Comparison of ENCODE assay signal across 13 cellular contexts in the genomic region with DNA sequence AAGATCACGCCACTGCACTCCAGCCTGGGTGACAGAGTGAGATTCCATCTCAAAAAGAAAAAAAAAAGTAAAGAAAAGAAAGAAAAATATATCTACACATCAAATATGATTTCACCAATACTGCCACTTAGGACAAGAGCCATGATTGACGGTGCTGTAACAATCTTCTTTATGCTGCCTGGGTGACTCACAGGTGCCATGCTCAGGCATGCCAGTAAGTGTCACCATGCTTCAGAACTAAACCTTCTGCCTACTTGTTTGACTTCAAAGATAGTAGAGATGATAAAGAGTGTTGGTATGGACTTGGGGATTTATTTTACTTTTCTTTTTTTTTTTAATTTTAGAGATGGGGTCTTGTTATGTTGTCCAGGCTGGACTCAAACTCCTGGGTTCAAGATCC. TPM values are rescaled to one million over a fixed set of nuclear protein-coding genes. Genes with fewer than 3 reads are reported as not detected.
DNase-seq lines count a peak whose midpoint lies in the region; ATAC-seq and TF ChIP-seq lines count a peak whose summit lies in the region.
"Had no signal": no experiment of that assay in that cellular context is flagged by ENCODE, and none has a peak within 500 bp of the region (broad histone marks: within the 10 kb centered on the region; RNA-seq: fewer than 3 reads in every experiment).

No MANE protein-coding gene starts in this region.

- TF ChIP-seq POLR2A in prostate gland (IDR thresholded peaks at IDR 0.05): no peak

- H3K4me3 ChIP-seq in DND-41 (ENCODE audit: low read depth in 1 of 2, low read length in 2 of 2) (no peak overlapping the region), mammary epithelial cell (replicated peaks in 1 of 3; ENCODE audit: insufficient read depth in 1 of 3, low read depth in 2 of 3, low read length in 3 of 3) (no peak overlapping the region), prostate gland (no peak overlapping the region)
- H3K4me3 ChIP-seq: coronary artery had no signal

- BruUV-seq in mammary epithelial cell (replicated peaks; lab: Mats Ljungman, UMichigan): no TSS peak

- H3K4me2 ChIP-seq in DND-41 (ENCODE audit: insufficient read depth, low read length): no peak overlapping the region
- peak overlapping the region; percentile 32 for H3K4me2 ChIP-seq in mammary epithelial cell (ENCODE audit: insufficient read depth, low read depth, low read length)

- 36% methylated on average over 2 of the region's 2 CpGs for whole genome bisulfite sequencing in mammary epithelial cell (ENCODE audit: low coverage, missing lambda C conversion rate)
- 45% methylated on average over 2 of the region's 2 CpGs for WGBS in prostate gland

- no peak for DNase-seq in DND-41
- peak; percentile 62 for DNase-seq in HPDE6-E6E7 (ENCODE audit: extremely low spot score)
- peak; percentile 85 for DNase-seq in mammary epithelial cell
- peak; percentile 34 for DNase-seq in prostate gland (ENCODE audit: low spot score)
- DNase-seq in germinal center (ENCODE audit: low spot score): no peak
- no peak for DNase-seq in NCI-H526 treated with DMSO at 0.1 percent for 48 hours (lab: John Stamatoyannopoulos, UW)
- no peak for DNase-seq in MV-4-11 (lab: John Stamatoyannopoulos, UW)
- DNase-seq: activated T-cell treated with anti-CD3 and anti-CD28 coated beads for 4 hours, NCI-H1417 treated with DMSO at 0.1 percent for 48 hours, T-cell had no signal

- no peaks in the 10 kb centered on the region for H3K79me2 ChIP-seq in DND-41 (ENCODE audit: insufficient read depth, low read length)
- H3K79me2 ChIP-seq in mammary epithelial cell (ENCODE audit: insufficient read depth, low read length): no peaks in the 10 kb centered on the region

- H2AFZ ChIP-seq in DND-41 (ENCODE audit: low read depth, low read length) (no peak overlapping the region), mammary epithelial cell (ENCODE audit: low read depth, low read length) (peak overlapping the region; percentile 20)

- H3K9ac ChIP-seq in DND-41 (ENCODE audit: low read depth, low read length): no peak overlapping the region
- no peak overlapping the region for H3K9ac ChIP-seq in mammary epithelial cell (ENCODE audit: insufficient read depth, low read length)

- H3K36me3 ChIP-seq in DND-41 (ENCODE audit: insufficient read depth, low read length) (no peaks in the 10 kb centered on the region), mammary epithelial cell (ENCODE audit: insufficient read depth, low read length) (no peaks in the 10 kb centered on the region), prostate gland (no peaks in the 10 kb centered on the region)

- no peak for ATAC-seq in DND-41 (ENCODE audit: insufficient read depth, low read depth)
- ATAC-seq in HG03354 (IDR thresholded peaks at IDR 0.05; ENCODE audit: poor library complexity, severe bottlenecking, unreplicated experiment): no peak
- ATAC-seq: stimulated activated memory B cell treated with anti-CD40 and anti-IgM and Interleukin-4, amounts not matched to agents 10 μg/mL and 1 μg/mL and 100 μg/mL, for 72 hours; T-cell had no signal

- CTCF ChIA-PET in mammary epithelial cell (lab: Charles Lee; ENCODE audit: low non-redundant PET): no interaction called here

- TF ChIP-seq CTCF in DND-41 (IDR thresholded peaks at IDR 0.05; ENCODE audit: borderline replicate concordance, extremely low read depth, low read length, poor library complexity, severe bottlenecking) (peak; percentile 11), mammary epithelial cell (conservative IDR thresholded peaks at IDR 0.05 in 1 of 2, IDR thresholded peaks at IDR 0.05 in 1 of 2; ENCODE audit: extremely low read depth in 1 of 2, insufficient read depth in 1 of 2, low read depth in 1 of 2, low read length in 2 of 2) (peak in 1 of 2 donors; percentile 10), prostate gland (IDR thresholded peaks at IDR 0.05) (no peak)

- H3K27ac ChIP-seq in DND-41 (ENCODE audit: low read length): no peak overlapping the region
- H3K27ac ChIP-seq in mammary epithelial cell (ENCODE audit: insufficient read depth, low read depth, low read length): peak overlapping the region; percentile 81
- peak overlapping the region in 1 of 2 donors; percentile 29 for H3K27ac ChIP-seq in prostate gland

- intact Hi-C loops in mammary epithelial cell (cut with micrococcal nuclease): no loop called here
- intact Hi-C loops in prostate gland (cut with DNase I): loop anchor here (10.0 kb wide), 1 partner anchor 69 kb away; no protein-coding TSS in a partner anchor

- in situ Hi-C loops in mammary epithelial cell (cut with MboI; ENCODE audit: low sequenced_read_pairs in 2 of 2): loop anchor here (5.0 to 10.0 kb wide), 2 partner anchors 36 to 199 kb away; partner anchors contain the start of gene DNMBP (in 1 of the 2)

- dilution Hi-C loops in mammary epithelial cell (cut with HindIII; ENCODE audit: low sequenced_read_pairs): no loop called here

- peaks cover 22% of the 10 kb centered on the region for H3K27me3 ChIP-seq in DND-41 (ENCODE audit: insufficient read depth, low read length, poor library complexity)
- no peaks in the 10 kb centered on the region for H3K27me3 ChIP-seq in mammary epithelial cell (ENCODE audit: insufficient read depth, low read length)
- no peaks in the 10 kb centered on the region for H3K27me3 ChIP-seq in prostate gland (replicated peaks; ENCODE audit: insufficient read depth)

- H3K4me1 ChIP-seq in DND-41 (ENCODE audit: insufficient read depth, low read length): no peaks in the 10 kb centered on the region
- peaks cover 34% of the 10 kb centered on the region for H3K4me1 ChIP-seq in mammary epithelial cell (ENCODE audit: insufficient read depth, low read length)
- no peaks in the 10 kb centered on the region for H3K4me1 ChIP-seq in prostate gland (replicated peaks)

- no peaks in the 10 kb centered on the region for H4K20me1 ChIP-seq in DND-41 (ENCODE audit: insufficient read depth, low read length)
- no peaks in the 10 kb centered on the region for H4K20me1 ChIP-seq in mammary epithelial cell (ENCODE audit: insufficient read depth, low read length)

- no peaks in the 10 kb centered on the region for H3K9me3 ChIP-seq in DND-41 (ENCODE audit: insufficient read depth, low read length, severe bottlenecking)
- no peaks in the 10 kb centered on the region for H3K9me3 ChIP-seq in mammary epithelial cell (replicated peaks; ENCODE audit: insufficient read depth, low read length)
- no peaks in the 10 kb centered on the region for H3K9me3 ChIP-seq in prostate gland

RNA-seq across cellular contexts. Expression of gene DNMBP, which starts 33.6 kb away (rescaled TPM):
- total RNA-seq in mammary epithelial cell (10 to 100 TPM in 1 of 2 donors, 1 to 10 TPM in 1; 8.7 to 17.6 TPM), prostate gland (10 to 100 TPM; 15.5 to 27.9 TPM)
- polyA plus RNA-seq in mammary epithelial cell: 17.4 TPM
- 33.6 TPM for polyA minus RNA-seq in mammary epithelial cell

RNA-seq across cellular contexts. Expression of gene CPN1, which starts 38.3 kb away (rescaled TPM):
- total RNA-seq in mammary epithelial cell: not detected
- polyA plus RNA-seq in mammary epithelial cell: not detected
- polyA minus RNA-seq in mammary epithelial cell: not detected
- under 1 TPM in 1 of 2 donors, not detected in 1; 0.85 TPM for total RNA-seq in prostate gland
- total RNA-seq: T-cell had no signal

Comparison
In these comparisons a context has a peak if more than half of its experiments do, and no peak if none do; other contexts are left out.
1. DNase-seq: peak in HPDE6-E6E7 (single experiment), mammary epithelial cell (single experiment) and prostate gland (single experiment); none in DND-41 (single experiment), germinal center (single experiment), NCI-H526 treated with DMSO at 0.1 percent for 48 hours (single experiment) and MV-4-11 (single experiment).